ENCODE assay signal across 9 cellular contexts in genomic region chr17:38672788-38673713, GRCh38. TPM values are rescaled to one million over a fixed set of nuclear protein-coding genes. Genes with fewer than 3 reads are reported as not detected.
DNase-seq lines count a peak whose midpoint lies in the region; ATAC-seq and TF ChIP-seq lines count a peak whose summit lies in the region.
"Had no signal": no experiment of that assay in that cellular context is flagged by ENCODE, and none has a peak within 500 bp of the region (broad histone marks: within the 10 kb centered on the region; RNA-seq: fewer than 3 reads in every experiment).

No MANE protein-coding gene starts in this region.

- peaks cover 4 to 39% (median 24%) of the 10 kb centered on the region in 12 donors for H3K4me1 ChIP-seq in heart left ventricle
- peaks cover 0 to 22% (median 0%) of the 10 kb centered on the region in 4 donors for H3K4me1 ChIP-seq in right lobe of liver

- H3K36me3 ChIP-seq in heart left ventricle (no peaks in the 10 kb centered on the region), right lobe of liver (no peaks in the 10 kb centered on the region)

- ATAC-seq in heart left ventricle (no peak), left ventricle myocardium superior (no peak), right lobe of liver (no peak), GM18511 (IDR thresholded peaks at IDR 0.05; ENCODE audit: unreplicated experiment) (no peak)
- ATAC-seq in activated T-helper 17 cell treated with anti-CD3 and anti-CD28 coated beads, Interleukin-2, amount 50 U/mL, for 72 hours (replicated peaks) = no peak

- H3K4me1 Mint-ChIP-seq in activated T-helper 17 cell treated with anti-CD3 and anti-CD28 coated beads, Interleukin-2, amount 50 U/mL, for 72 hours = peaks cover 28% of the 10 kb centered on the region
- H3K4me1 Mint-ChIP-seq in type B pancreatic cell (ENCODE audit: unreplicated experiment) = peaks cover 14% of the 10 kb centered on the region

- H3K27ac ChIP-seq in heart left ventricle (no peak overlapping the region), right lobe of liver (no peak overlapping the region)

- 17 to 38% (median 24%) methylated on average over 22 to 47 of the region's 47 CpGs for WGBS in heart left ventricle, 4 donors
- 22% methylated on average over 18 of the region's 47 CpGs for WGBS in right lobe of liver (ENCODE audit: insufficient coverage, low coverage, low lambda C conversion rate, missing lambda C conversion rate)

- H3K4me3 Mint-ChIP-seq in activated T-helper 17 cell treated with anti-CD3 and anti-CD28 coated beads, Interleukin-2, amount 50 U/mL, for 72 hours = peak overlapping the region; percentile 56
- peak overlapping the region; percentile 85 for H3K4me3 Mint-ChIP-seq in type B pancreatic cell

- H3K4me3 ChIP-seq in heart left ventricle (peak overlapping the region in 9 of 12 donors; percentile 54 to 79 (median 64)), right lobe of liver (peak overlapping the region; percentile 49 to 70 (median 56))

- H3K9me3 ChIP-seq in heart left ventricle (no peaks in the 10 kb centered on the region), right lobe of liver (no peaks in the 10 kb centered on the region)

- intact Hi-C loops in heart left ventricle (cut with DNase I) = no loop called here
- intact Hi-C loops in left ventricle myocardium superior (cut with micrococcal nuclease) = no loop called here
- intact Hi-C loops in right lobe of liver (cut with DNase I) = no loop called here

- H3K27ac Mint-ChIP-seq in activated T-helper 17 cell treated with anti-CD3 and anti-CD28 coated beads, Interleukin-2, amount 50 U/mL, for 72 hours = no peak overlapping the region
- H3K27ac Mint-ChIP-seq in type B pancreatic cell = peak overlapping the region; percentile 72

- peaks cover 23% of the 10 kb centered on the region for H3K27me3 Mint-ChIP-seq in activated T-helper 17 cell treated with anti-CD3 and anti-CD28 coated beads, Interleukin-2, amount 50 U/mL, for 72 hours
- H3K27me3 Mint-ChIP-seq in type B pancreatic cell = peaks cover 65% of the 10 kb centered on the region

- H3K9me3 Mint-ChIP-seq in activated T-helper 17 cell treated with anti-CD3 and anti-CD28 coated beads, Interleukin-2, amount 50 U/mL, for 72 hours = no peaks in the 10 kb centered on the region
- no peaks in the 10 kb centered on the region for H3K9me3 Mint-ChIP-seq in type B pancreatic cell

- H3K36me3 Mint-ChIP-seq in activated T-helper 17 cell treated with anti-CD3 and anti-CD28 coated beads, Interleukin-2, amount 50 U/mL, for 72 hours (ENCODE audit: low read depth) = peaks cover 16% of the 10 kb centered on the region
- H3K36me3 Mint-ChIP-seq in type B pancreatic cell = no peaks in the 10 kb centered on the region

- DNase-seq in heart left ventricle (no peak), left ventricle myocardium superior (no peak), right lobe of liver (no peak), type B pancreatic cell (ENCODE audit: extremely low spot score, unreplicated experiment) (no peak), DMS79 treated with DMSO at 0.1 percent for 48 hours (lab: John Stamatoyannopoulos, UW) (no peak)
- no peak for DNase-seq in activated CD8-positive, alpha-beta memory T cell treated with anti-CD3 and anti-CD28 coated beads, Interleukin-2, amount 50 U/mL, for 4 hours
- DNase-seq: NCI-H446 treated with DMSO at 0.1 percent for 48 hours had no signal

- TF ChIP-seq POLR2A in heart left ventricle (IDR thresholded peaks at IDR 0.05) = no peak
- TF ChIP-seq POLR2A in right lobe of liver (IDR thresholded peaks at IDR 0.05) = no peak

- TF ChIP-seq CTCF in heart left ventricle (IDR thresholded peaks at IDR 0.05) (no peak), right lobe of liver (IDR thresholded peaks at IDR 0.05) (no peak), type B pancreatic cell (conservative IDR thresholded peaks at IDR 0.05) (no peak)

- H3K27me3 ChIP-seq in heart left ventricle = peaks cover 12 to 81% (median 39%) of the 10 kb centered on the region in 9 donors
- H3K27me3 ChIP-seq in right lobe of liver = no peaks in the 10 kb centered on the region

RNA-seq across cellular contexts. Expression of gene EPOP, which starts 1.7 kb away (rescaled TPM):
- total RNA-seq in heart left ventricle (1 to 10 TPM in 4 of 9 donors, under 1 TPM in 5; 0.25 to 1.6 (median 0.94) TPM), left ventricle myocardium superior (0.57 TPM), right lobe of liver (1 to 10 TPM; 1.1 to 6.0 (median 3.0) TPM), type B pancreatic cell (ENCODE audit: low replicate concordance) (6.2 and 11.0 TPM in 2 replicates)
- 1 to 10 TPM in 1 of 2 donors, under 1 TPM in 1; 0.88 to 3.1 TPM for polyA plus RNA-seq in heart left ventricle
- 10 to 100 TPM; 29.6 to 39.1 TPM for total RNA-seq in activated T-helper 17 cell treated with anti-CD3 and anti-CD28 coated beads, Interleukin-2, amount 50 U/mL, for 72 hours

RNA-seq across cellular contexts. Expression of gene MLLT6, which starts 32.0 kb away (rescaled TPM):
- total RNA-seq in heart left ventricle (10 to 100 TPM; 43.6 to 91.3 (median 68.3) TPM), left ventricle myocardium superior (88.0 TPM), right lobe of liver (10 to 100 TPM; 10.1 to 30.9 (median 25.6) TPM), type B pancreatic cell (ENCODE audit: low replicate concordance) (122 and 130 TPM in 2 replicates)
- 10 to 100 TPM; 35.2 to 71.1 TPM for polyA plus RNA-seq in heart left ventricle
- 100 to 1,000 TPM; 232 to 395 TPM for total RNA-seq in activated T-helper 17 cell treated with anti-CD3 and anti-CD28 coated beads, Interleukin-2, amount 50 U/mL, for 72 hours

RNA-seq across cellular contexts. Expression of gene CISD3, which starts 57.1 kb away (rescaled TPM):
- 10 to 100 TPM; 21.2 to 80.3 (median 65.4) TPM for total RNA-seq in heart left ventricle
- polyA plus RNA-seq in heart left ventricle = 10 to 100 TPM; 61.4 to 65.1 TPM
- total RNA-seq in left ventricle myocardium superior = 87.9 TPM
- 10 to 100 TPM; 36.1 to 57.3 TPM for total RNA-seq in activated T-helper 17 cell treated with anti-CD3 and anti-CD28 coated beads, Interleukin-2, amount 50 U/mL, for 72 hours
- total RNA-seq in right lobe of liver = 10 to 100 TPM; 34.2 to 88.1 (median 55.1) TPM
- total RNA-seq in type B pancreatic cell (ENCODE audit: low replicate concordance) = 12.8 and 15.6 TPM in 2 replicates
